In genomic region chr1:116737020-116737854, GRCh38 we compare ENCODE assay signal across 1 cellular context.
A peak's percentile ranks its signal among the peaks of the same experiment; 100 is the strongest.
TF ChIP-seq lines count a peak whose summit lies in the region.

No MANE protein-coding gene starts in this region.

TF ChIP-seq in GM12878, 131 proteins besides CTCF, POLR2A, EP300 and RAD21 (continued from another document):
- TF ChIP-seq PAX5 (IDR thresholded peaks at IDR 0.05; ENCODE audit: borderline replicate concordance, low read depth, low read length) (no peak), E4F1 (IDR thresholded peaks at IDR 0.05; ENCODE audit: borderline replicate concordance, partially characterized antibody) (no peak), ZNF274 (IDR thresholded peaks at IDR 0.05; ENCODE audit: insufficient read depth, insufficient read length) (no peak), IRF4 (IDR thresholded peaks at IDR 0.05; ENCODE audit: low read depth, low read length) (peak; percentile 64; the same call in 1 of the 2 replicates), E2F4 (IDR thresholded peaks at IDR 0.05; ENCODE audit: low read depth, low read length) (no peak), BCL11A (IDR thresholded peaks at IDR 0.05; ENCODE audit: low read depth, low read length) (no peak), CBX5 (IDR thresholded peaks at IDR 0.05; ENCODE audit: low read depth) (peak; percentile 69; the same call in 1 of the 2 replicates), ATF2 (IDR thresholded peaks at IDR 0.05; ENCODE audit: low read length) (peak; percentile 89), SRF (IDR thresholded peaks at IDR 0.05; ENCODE audit: low read depth in 2 of 2, low read length in 2 of 2) (no peak), SKIL (IDR thresholded peaks at IDR 0.05; ENCODE audit: low read depth, poor library complexity, severe bottlenecking) (peak; percentile 17), POU2F2 (IDR thresholded peaks at IDR 0.05; ENCODE audit: borderline replicate concordance, low read depth, low read length) (peak; percentile 64; the same call in 2 of the 3 replicates), MEF2B (IDR thresholded peaks at IDR 0.05; ENCODE audit: partially characterized antibody, poor library complexity, severe bottlenecking) (peak; percentile 28), ZNF207 (IDR thresholded peaks at IDR 0.05; ENCODE audit: borderline replicate concordance) (0 out of 2 replicates have a peak, but pooled peaks have one; percentile 26), ZNF24 (IDR thresholded peaks at IDR 0.05) (peak; percentile 33; the same call in 1 of the 2 replicates), DPF2 (IDR thresholded peaks at IDR 0.05) (0 out of 2 replicates have a peak, but pooled peaks have one; percentile 49), ZNF687 (IDR thresholded peaks at IDR 0.05) (peak; percentile 75; the same call in 1 of the 2 replicates), EZH2 (IDR thresholded peaks at IDR 0.05; ENCODE audit: borderline replicate concordance, control insufficient read depth, low read depth, low read length) (no peak), IKZF1 (conservative IDR thresholded peaks at IDR 0.05) (peak; percentile 66), FOXM1 (IDR thresholded peaks at IDR 0.05; ENCODE audit: low read depth, low read length) (peak; percentile 70; the same call in 1 of the 2 replicates), EED (IDR thresholded peaks at IDR 0.05; ENCODE audit: low read depth) (0 out of 2 replicates have a peak, but pooled peaks have one; percentile 64), IKZF2 (IDR thresholded peaks at IDR 0.05) (peak; percentile 41 to 69; a peak in 2 of 4 replicates), ZBED1 (IDR thresholded peaks at IDR 0.05; ENCODE audit: borderline replicate concordance) (0 out of 2 replicates have a peak, but pooled peaks have one; percentile 55), SREBF2 (IDR thresholded peaks at IDR 0.05; ENCODE audit: low read length) (no peak), CREM (IDR thresholded peaks at IDR 0.05; ENCODE audit: low read depth) (peak; percentile 32; the same call in 1 of the 2 replicates), SMC3 (IDR thresholded peaks at IDR 0.05; ENCODE audit: borderline replicate concordance, low read length) (peak; percentile 96), RUNX3 (IDR thresholded peaks at IDR 0.05; ENCODE audit: low read length) (peak; percentile 89), SMARCA5 (IDR thresholded peaks at IDR 0.05) (peak; percentile 72), RELB (IDR thresholded peaks at IDR 0.05; ENCODE audit: low read depth) (peak; percentile 46; the same call in 1 of the 2 replicates), ETV6 (conservative IDR thresholded peaks at IDR 0.05 in 1 of 2, IDR thresholded peaks at IDR 0.05 in 1 of 2; ENCODE audit: borderline replicate concordance in 1 of 2, low read depth in 1 of 2) (no peak), ZNF592 (IDR thresholded peaks at IDR 0.05) (peak; percentile 77), JUNB (IDR thresholded peaks at IDR 0.05) (peak; percentile 8; the same call in 1 of the 2 replicates), ZNF384 (IDR thresholded peaks at IDR 0.05; ENCODE audit: borderline replicate concordance, low read depth, low read length) (peak; percentile 60), CBFB (IDR thresholded peaks at IDR 0.05; ENCODE audit: low read depth) (peak; percentile 49; the same call in 1 of the 2 replicates), NFIC (IDR thresholded peaks at IDR 0.05; ENCODE audit: low read depth, low read length) (peak; percentile 83; the same call in 1 of the 2 replicates), NBN (IDR thresholded peaks at IDR 0.05) (peak; percentile 72; the same call in 1 of the 2 replicates)
TF ChIP-seq in GM12878: peak in this region for 30.
